In the genomic region with DNA sequence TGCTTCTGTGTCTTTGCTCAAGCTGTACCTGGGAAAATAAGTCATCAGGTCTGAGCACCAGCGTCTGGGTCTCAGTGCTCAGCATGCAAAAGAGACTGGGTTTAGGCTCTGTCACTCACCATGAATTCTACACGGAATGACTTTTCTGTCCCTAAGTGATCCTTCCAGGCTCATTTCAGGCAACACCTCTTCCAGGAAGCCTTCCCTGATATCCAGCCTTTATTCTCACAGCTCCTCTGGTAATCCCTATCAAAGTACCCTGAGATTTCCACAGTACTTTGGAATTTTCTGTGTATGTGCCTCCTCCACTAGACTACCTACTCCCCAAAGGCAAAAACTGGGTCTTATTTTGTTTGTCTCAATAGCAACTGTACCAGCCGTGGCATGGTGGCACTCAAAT, we compare ENCODE assay signal across 21 cellular contexts.
DNase-seq lines count a peak whose midpoint lies in the region; ATAC-seq, FAIRE-seq and TF ChIP-seq lines count a peak whose summit lies in the region.
"Had no signal": no experiment of that assay in that cellular context is flagged by ENCODE, and none has a peak within 500 bp of the region (broad histone marks: within the 10 kb centered on the region; RNA-seq: fewer than 3 reads in every experiment).

No MANE protein-coding gene starts in this region.

- no peak for TF ChIP-seq RAD21 in K562 (CRISPR knock-in tag; conservative IDR thresholded peaks at IDR 0.05 in 1 of 2, IDR thresholded peaks at IDR 0.05 in 1 of 2)

- 60% methylated on average over 3 of the region's 3 CpGs for WGBS in K562 (ENCODE audit: insufficient coverage, low coverage, missing lambda C conversion rate)

- H3K9me3 ChIP-seq in BLaER1 = no peaks in the 10 kb centered on the region
- no peaks in the 10 kb centered on the region for H3K9me3 ChIP-seq in Karpas-422 (ENCODE audit: low read length)
- H3K9me3 ChIP-seq in K562 (replicated peaks; ENCODE audit: control insufficient read depth, insufficient read depth, low read depth, low read length) = no peaks in the 10 kb centered on the region
- H3K9me3 ChIP-seq: HAP-1 had no signal

- H2AFZ ChIP-seq in Karpas-422 (ENCODE audit: low read length) = no peak overlapping the region
- H2AFZ ChIP-seq in K562 (ENCODE audit: low read depth, low read length) = peak overlapping the region; percentile 46
- H2AFZ ChIP-seq: GM23338 had no signal

- H3K36me3 ChIP-seq in BLaER1 (no peaks in the 10 kb centered on the region), Karpas-422 (ENCODE audit: insufficient read depth, low read length) (0 out of 2 replicates have a peak, but pooled peaks cover 7% of the 10 kb centered on the region), K562 (ENCODE audit: control insufficient read depth, insufficient read depth, low read length) (no peaks in the 10 kb centered on the region)
- H3K36me3 ChIP-seq: HAP-1 had no signal

- no peak for ATAC-seq in K562
- ATAC-seq in activated CD8-positive, alpha-beta T cell treated with anti-CD3 and anti-CD28 coated beads for 36 hours = no peak
- ATAC-seq: GM12878, GM23338 had no signal

- peaks cover 2% of the 10 kb centered on the region for H3K27me3 Mint-ChIP-seq in activated CD8-positive, alpha-beta T cell treated with anti-CD3 and anti-CD28 coated beads for 36 hours
- H3K27me3 Mint-ChIP-seq: B cell had no signal

- H3K4me1 Mint-ChIP-seq in activated CD8-positive, alpha-beta T cell treated with anti-CD3 and anti-CD28 coated beads for 36 hours (ENCODE audit: low read depth) = no peaks in the 10 kb centered on the region

- intact Hi-C loops in K562 (cut with micrococcal nuclease) (loop anchor here (10.0 kb wide), 1 partner anchor 176 kb away; a partner anchor contains a TSS), posterior vena cava (cut with DNase I) (loop anchor here in 1 of 2 donors (10.0 kb wide), 1 partner anchor 266 kb away; no protein-coding TSS in a partner anchor)
- intact Hi-C loops in activated CD8-positive, alpha-beta T cell treated with anti-CD3 and anti-CD28 coated beads for 36 hours (cut with micrococcal nuclease) = no loop called here

- H3K4me1 ChIP-seq in BLaER1 (peaks cover 66% of the 10 kb centered on the region), Karpas-422 (ENCODE audit: low read length) (peaks cover 92% of the 10 kb centered on the region), K562 (replicated peaks in 1 of 2; ENCODE audit: control insufficient read depth in 2 of 2, insufficient read depth in 2 of 2, low read length in 2 of 2) (peaks cover 7% of the 10 kb centered on the region in 2 experiments; a peak in 4 of 5 replicates)
- H3K4me1 ChIP-seq: HAP-1 had no signal

- H3K27ac ChIP-seq in BLaER1 (no peak overlapping the region; the same call in 1 of the 2 replicates), Karpas-422 (ENCODE audit: low read length) (peak overlapping the region; percentile 97), K562 (ENCODE audit: extremely low read depth, low read depth, low read length) (no peak overlapping the region)

- H3K4me3 ChIP-seq in BLaER1 (no peak overlapping the region), Karpas-422 (ENCODE audit: low read length) (no peak overlapping the region), K562 (no peak overlapping the region)
- H3K4me3 ChIP-seq: GM12878, GM23338, HAP-1 had no signal

- TF ChIP-seq EP300 in K562 (IDR thresholded peaks at IDR 0.05; ENCODE audit: low read length) = no peak

- H3K4me3 Mint-ChIP-seq in activated CD8-positive, alpha-beta T cell treated with anti-CD3 and anti-CD28 coated beads for 36 hours = no peak overlapping the region
- H3K4me3 Mint-ChIP-seq: B cell; CD4-positive, alpha-beta memory T cell; GM23338; HFFc6 had no signal

- no peak for FAIRE-seq in K562 (lab: Jason Lieb, UNC)
- FAIRE-seq: G401.6, GM12878 had no signal

- TF ChIP-seq CTCF in K562 (IDR thresholded peaks at IDR 0.05 in 2 of 3, conservative IDR thresholded peaks at IDR 0.05 in 1 of 3; ENCODE audit: insufficient read depth in 2 of 3, low read depth in 1 of 3, low read length in 3 of 3) = no peak
- TF ChIP-seq CTCF in activated CD8-positive, alpha-beta T cell treated with anti-CD3 and anti-CD28 coated beads for 36 hours (IDR thresholded peaks at IDR 0.05) = no peak

- H3K36me3 Mint-ChIP-seq in activated CD8-positive, alpha-beta T cell treated with anti-CD3 and anti-CD28 coated beads for 36 hours (ENCODE audit: low read depth) = no peaks in the 10 kb centered on the region
- H3K36me3 Mint-ChIP-seq: CD4-positive, alpha-beta memory T cell had no signal

- CTCF ChIA-PET in K562 (lab: Yijun Ruan, JAX; ENCODE audit: low intra/inter-chr PET ratio) = no interaction called here
- CTCF ChIA-PET in activated CD8-positive, alpha-beta T cell treated with anti-CD3 and anti-CD28 coated beads for 36 hours (lab: Charles Lee) = no interaction called here

- H3K4me2 ChIP-seq in BLaER1 (0 out of 2 replicates have a peak overlapping the region, but pooled peaks have one; percentile 73), Karpas-422 (ENCODE audit: low read depth, low read length, poor library complexity, severe bottlenecking) (peak overlapping the region; percentile 75), K562 (ENCODE audit: insufficient read depth, low read length) (no peak overlapping the region)
- H3K4me2 ChIP-seq: GM23338 had no signal

- H3K9ac ChIP-seq in BLaER1 (no peak overlapping the region), Karpas-422 (ENCODE audit: low read length) (peak overlapping the region; percentile 49), K562 (ENCODE audit: insufficient read depth in 1 of 2, low read depth in 2 of 2, low read length in 2 of 2) (no peak overlapping the region; a peak in 1 of 4 replicates)

- no peak for TF ChIP-seq POLR2A in K562 (conservative IDR thresholded peaks at IDR 0.05)

- H4K20me1 ChIP-seq in BLaER1 (no peaks in the 10 kb centered on the region), Karpas-422 (ENCODE audit: insufficient read depth, low read depth, low read length) (no peaks in the 10 kb centered on the region), K562 (replicated peaks; ENCODE audit: control insufficient read depth, insufficient read depth, low read length) (no peaks in the 10 kb centered on the region)

- DNase-seq in Karpas-422 (no peak), K562 (ENCODE audit: extremely low read depth in 1 of 4, low spot score in 3 of 4) (no peak), posterior vena cava (ENCODE audit: low spot score) (peak; percentile 3), GM03348 (ENCODE audit: low spot score) (no peak), NCI-H1436 (lab: John Stamatoyannopoulos, UW) (no peak), DMS79 (lab: John Stamatoyannopoulos, UW) (no peak)
- DNase-seq in activated CD8-positive, alpha-beta T cell treated with anti-CD3 and anti-CD28 coated beads for 36 hours = no peak
- DNase-seq: 8988T; C1 segment of cervical spinal cord; Calu3; CD4-positive, alpha-beta memory T cell; COR-L47; DMS53; DND-41; HFFc6 had no signal

- no peaks in the 10 kb centered on the region for H3K9me3 Mint-ChIP-seq in activated CD8-positive, alpha-beta T cell treated with anti-CD3 and anti-CD28 coated beads for 36 hours
- H3K9me3 Mint-ChIP-seq: CD4-positive, alpha-beta memory T cell; GM23338; HFFc6 had no signal

- POLR2A ChIA-PET in K562 (lab: Yijun Ruan, JAX) = interaction anchor here (1.0 kb wide), 1 partner anchor 12 kb away, joined by 4 read pairs; no protein-coding TSS in a partner anchor
- POLR2A ChIA-PET in activated CD8-positive, alpha-beta T cell treated with anti-CD3 and anti-CD28 coated beads for 36 hours (lab: Charles Lee) = no interaction called here

- H3K27ac Mint-ChIP-seq in activated CD8-positive, alpha-beta T cell treated with anti-CD3 and anti-CD28 coated beads for 36 hours = no peak overlapping the region
- H3K27ac Mint-ChIP-seq: B cell; CD4-positive, alpha-beta memory T cell; GM23338; HFFc6 had no signal

- no peaks in the 10 kb centered on the region for H3K9me2 ChIP-seq in Karpas-422 (replicated peaks; ENCODE audit: insufficient read depth, low read length)

- no peaks in the 10 kb centered on the region for H3K9me1 ChIP-seq in K562 (ENCODE audit: control insufficient read depth, insufficient read depth, low read length)

- BruUV-seq in K562 (replicated peaks; lab: Mats Ljungman, UMichigan) = no TSS peak

- in situ Hi-C loops in K562 (cut with MboI) = no loop called here

- H3K27me3 ChIP-seq in BLaER1 = no peaks in the 10 kb centered on the region
- no peaks in the 10 kb centered on the region for H3K27me3 ChIP-seq in Karpas-422 (ENCODE audit: low read length)
- H3K27me3 ChIP-seq in K562 (ENCODE audit: control insufficient read depth in 2 of 2, insufficient read depth in 2 of 2, low read length in 2 of 2) = no peaks in the 10 kb centered on the region

- H3K79me2 ChIP-seq in Karpas-422 (ENCODE audit: low read length) = peaks cover 19% of the 10 kb centered on the region; the same call in 1 of the 2 replicates
- H3K79me2 ChIP-seq in K562 (ENCODE audit: control insufficient read depth, insufficient read depth, low read length) = no peaks in the 10 kb centered on the region

TF ChIP-seq in K562, 482 proteins besides CTCF, POLR2A, EP300 and RAD21:
- TF ChIP-seq RBM25 (IDR thresholded peaks at IDR 0.05; ENCODE audit: low read depth, low read length, severe bottlenecking) (peak; percentile 75), RHOXF2B (CRISPR knock-in tag; conservative IDR thresholded peaks at IDR 0.05) (no peak), BCOR (IDR thresholded peaks at IDR 0.05) (peak; percentile 62; the same call in 1 of the 2 replicates), RCOR1 (IDR thresholded peaks at IDR 0.05; ENCODE audit: borderline replicate concordance in 1 of 2, low read depth in 2 of 2, low read length in 2 of 2) (0 out of 4 replicates have a peak, but pooled peaks of 1 of the 2 experiments have one; percentile 2), MAZ (CRISPR knock-in tag; conservative IDR thresholded peaks at IDR 0.05 in 1 of 2, IDR thresholded peaks at IDR 0.05 in 1 of 2) (no peak), CBX5 (IDR thresholded peaks at IDR 0.05; ENCODE audit: borderline replicate concordance, low read depth) (no peak), CAMTA2 (CRISPR knock-in tag; conservative IDR thresholded peaks at IDR 0.05) (no peak), ZFP36 (IDR thresholded peaks at IDR 0.05; ENCODE audit: low read depth, low read length, partially characterized antibody) (peak; percentile 96), GABPB1 (CRISPR knock-in tag; IDR thresholded peaks at IDR 0.05) (no peak), ZNF436 (CRISPR knock-in tag; IDR thresholded peaks at IDR 0.05) (peak; percentile 63; the same call in 1 of the 2 replicates), GATAD2A (IDR thresholded peaks at IDR 0.05) (no peak), SMARCA5 (IDR thresholded peaks at IDR 0.05) (peak; percentile 71; the same call in 1 of the 2 replicates)
